ENCODE assay signal across 8 cellular contexts in genomic region chr15:73996939-73997338, GRCh38. TPM values are rescaled to one million over a fixed set of nuclear protein-coding genes. Genes with fewer than 3 reads are reported as not detected.
A peak's percentile ranks its signal among the peaks of the same experiment; 100 is the strongest.
DNase-seq lines count a peak whose midpoint lies in the region; ATAC-seq, FAIRE-seq and TF ChIP-seq lines count a peak whose summit lies in the region.

No MANE protein-coding gene starts in this region.

- DNase-seq in CD8-positive, alpha-beta memory T cell = peak in 3 of 5 donors; percentile 18 to 49 (median 41)
- peak; percentile 85 for DNase-seq in HT1080 (ENCODE audit: low read depth)
- no peak for DNase-seq in activated naive CD4-positive, alpha-beta T cell treated with anti-CD3 and anti-CD28 coated beads, Interleukin-2, amount 50 U/mL, for 72 hours (ENCODE audit: low spot score in 2 of 2)
- DNase-seq in HepG2 (ENCODE audit: low spot score) = no peak
- DNase-seq in tibial nerve (ENCODE audit: low spot score in 2 of 2) = no peak
- no peak for DNase-seq in NCI-H1417 treated with DMSO at 0.1 percent for 48 hours (lab: John Stamatoyannopoulos, UW)
- no peak for DNase-seq in activated gamma-delta T cell treated with Interleukin-2 at 50 U/mL for 16 hours
- DNase-seq in activated CD4-positive, alpha-beta T cell treated with anti-CD3 and anti-CD28 coated beads for 4 hours = no peak

- H3K4me1 ChIP-seq in CD8-positive, alpha-beta memory T cell (ENCODE audit: insufficient read depth, low read length) = peaks cover 58% of the 10 kb centered on the region
- peaks cover 34% of the 10 kb centered on the region for H3K4me1 ChIP-seq in HepG2 (ENCODE audit: insufficient read depth, low read length)
- peaks cover 0 to 82% (median 40%) of the 10 kb centered on the region in 4 donors for H3K4me1 ChIP-seq in tibial nerve

- TF ChIP-seq CTCF in HepG2 (CRISPR knock-in tag; IDR thresholded peaks at IDR 0.05) (no peak), tibial nerve (IDR thresholded peaks at IDR 0.05) (no peak)

- TF ChIP-seq POLR2A in HepG2 (IDR thresholded peaks at IDR 0.05; ENCODE audit: insufficient read depth in 1 of 2, low read depth in 2 of 2, low read length in 2 of 2) (no peak), tibial nerve (IDR thresholded peaks at IDR 0.05) (no peak)

- H3K4me2 ChIP-seq in HepG2 (ENCODE audit: low read depth, low read length) = peak overlapping the region; percentile 34

- H3K36me3 ChIP-seq in CD8-positive, alpha-beta memory T cell (ENCODE audit: insufficient read depth, low read length) = peaks cover 9% of the 10 kb centered on the region
- peaks cover 1 to 12% of the 10 kb centered on the region in 2 experiments; a peak in 4 of 5 replicates for H3K36me3 ChIP-seq in HepG2 (replicated peaks in 1 of 2; ENCODE audit: control insufficient read depth in 1 of 2, insufficient read depth in 2 of 2, low read length in 2 of 2)
- peaks cover 0 to 22% (median 0%) of the 10 kb centered on the region in 3 donors for H3K36me3 ChIP-seq in tibial nerve

- no peak overlapping the region for H3K9ac ChIP-seq in HepG2 (ENCODE audit: insufficient read depth, low read depth, low read length)

- peak overlapping the region; percentile 31 for H3K4me3 ChIP-seq in CD8-positive, alpha-beta memory T cell (ENCODE audit: low read length)
- H3K4me3 ChIP-seq in HepG2 (replicated peaks in 1 of 3; ENCODE audit: insufficient read depth in 1 of 3, low read depth in 2 of 3, low read length in 3 of 3) (no peak overlapping the region), tibial nerve (peak overlapping the region; percentile 12 to 88 (median 22))

- TF ChIP-seq EP300 in HepG2 (IDR thresholded peaks at IDR 0.05; ENCODE audit: low read depth in 2 of 2, low read length in 2 of 2) (no peak), HepG2 (CRISPR knock-in tag; IDR thresholded peaks at IDR 0.05; ENCODE audit: borderline replicate concordance) (no peak), tibial nerve (IDR thresholded peaks at IDR 0.05) (peak in 1 of 2 donors; percentile 47)

- H3K27ac ChIP-seq in CD8-positive, alpha-beta memory T cell (ENCODE audit: low read depth, low read length) = peak overlapping the region; percentile 13
- no peak overlapping the region for H3K27ac ChIP-seq in HepG2 (ENCODE audit: extremely low read length, insufficient read depth, low read length)
- H3K27ac ChIP-seq in tibial nerve = peak overlapping the region; percentile 45 to 98 (median 92)

- H2AFZ ChIP-seq in HepG2 (ENCODE audit: low read length) = no peak overlapping the region

- ATAC-seq in activated naive CD4-positive, alpha-beta T cell treated with anti-CD3 and anti-CD28 coated beads, Interleukin-2, amount 50 U/mL, for 72 hours = peak; percentile 3 to 8
- no peak for ATAC-seq in HepG2

- no peaks in the 10 kb centered on the region for H3K9me3 ChIP-seq in CD8-positive, alpha-beta memory T cell (ENCODE audit: low read length)
- H3K9me3 ChIP-seq in HepG2 (ENCODE audit: low read length) = no peaks in the 10 kb centered on the region
- H3K9me3 ChIP-seq in tibial nerve = no peaks in the 10 kb centered on the region

- no peaks in the 10 kb centered on the region for H3K9me3 Mint-ChIP-seq in CD8-positive, alpha-beta memory T cell
- H3K9me3 Mint-ChIP-seq in activated naive CD4-positive, alpha-beta T cell treated with anti-CD3 and anti-CD28 coated beads, Interleukin-2, amount 50 U/mL, for 72 hours = no peaks in the 10 kb centered on the region

- H4K20me1 ChIP-seq in HepG2 (ENCODE audit: insufficient read depth, low read length) = no peaks in the 10 kb centered on the region

- H3K79me2 ChIP-seq in HepG2 (ENCODE audit: insufficient read depth, low read length) = peaks cover 12% of the 10 kb centered on the region

- intact Hi-C loops in HepG2 (cut with micrococcal nuclease; ENCODE audit: unreplicated experiment) = no loop called here

- H3K36me3 Mint-ChIP-seq in CD8-positive, alpha-beta memory T cell = peaks cover 0 to 46% (median 7%) of the 10 kb centered on the region in 3 donors
- peaks cover 5 to 36% of the 10 kb centered on the region in 2 donors for H3K36me3 Mint-ChIP-seq in activated naive CD4-positive, alpha-beta T cell treated with anti-CD3 and anti-CD28 coated beads, Interleukin-2, amount 50 U/mL, for 72 hours

- no peaks in the 10 kb centered on the region for H3K27me3 ChIP-seq in CD8-positive, alpha-beta memory T cell (ENCODE audit: insufficient read depth, low read length, poor library complexity, severe bottlenecking)
- H3K27me3 ChIP-seq in HepG2 (ENCODE audit: control insufficient read depth in 1 of 2, insufficient read depth in 2 of 2, low read length in 2 of 2) (no peaks in the 10 kb centered on the region; a peak in 1 of 5 replicates), tibial nerve (no peaks in the 10 kb centered on the region)

- BruUV-seq in HepG2 (replicated peaks; lab: Mats Ljungman, UMichigan) = no TSS peak

- H3K27ac Mint-ChIP-seq in CD8-positive, alpha-beta memory T cell = peak overlapping the region; percentile 86 to 100 (median 96)
- peak overlapping the region; percentile 75 to 89 for H3K27ac Mint-ChIP-seq in activated naive CD4-positive, alpha-beta T cell treated with anti-CD3 and anti-CD28 coated beads, Interleukin-2, amount 50 U/mL, for 72 hours

- in situ Hi-C loops in HepG2 (cut with HindIII; ENCODE audit: extremely low pct_ligation_motif_present, low pct_unique_long_range_greater_than_20kb) = no loop called here

- H3K4me3 Mint-ChIP-seq in CD8-positive, alpha-beta memory T cell = peak overlapping the region; percentile 88 to 100 (median 98)

- no peak for FAIRE-seq in HepG2 (lab: Jason Lieb, UNC)

- no peaks in the 10 kb centered on the region for H3K27me3 Mint-ChIP-seq in CD8-positive, alpha-beta memory T cell

- POLR2A ChIA-PET in CD8-positive, alpha-beta memory T cell (lab: Charles Lee) = no interaction called here
- POLR2A ChIA-PET in HepG2 (lab: Yijun Ruan, JAX) = no interaction called here

- TF ChIP-seq RAD21 in HepG2 (CRISPR knock-in tag; IDR thresholded peaks at IDR 0.05) = no peak

- CTCF ChIA-PET in CD8-positive, alpha-beta memory T cell (lab: Charles Lee) = interaction anchor here (6.3 kb wide), 1 partner anchor 25 kb away, joined by 34 read pairs; no protein-coding TSS in a partner anchor
- CTCF ChIA-PET in HepG2 (lab: Yijun Ruan, JAX; ENCODE audit: low intra/inter-chr PET ratio, low total read pairs) = no interaction called here

- WGBS in HepG2 (ENCODE audit: low lambda C conversion rate) = 91% methylated on average over 5 of the region's 5 CpGs
- WGBS in tibial nerve, 2 donors = 25 to 27% methylated on average over 5 of the region's 5 CpGs

- peaks cover 67 to 84% (median 77%) of the 10 kb centered on the region in 3 donors for H3K4me1 Mint-ChIP-seq in CD8-positive, alpha-beta memory T cell

RNA-seq across cellular contexts. Expression of gene PML, which starts 2.4 kb away (rescaled TPM):
- total RNA-seq in CD8-positive, alpha-beta memory T cell = 10 to 100 TPM; 35.5 to 37.4 TPM
- 32.3 TPM for polyA plus RNA-seq in CD8-positive, alpha-beta memory T cell
- total RNA-seq in HT1080 (2014; rRNA removed; shearing (Covaris generic)) = 31.9 and 39.2 TPM in 2 replicates
- 42.1 and 51.0 TPM in 2 replicates for polyA plus RNA-seq in HT1080 (2015; cell fraction: cytosol; rRNA removed)
- 58.6 and 76.8 TPM in 2 replicates for polyA plus RNA-seq in HT1080 (2015; cell fraction: nucleus; rRNA removed)
- total RNA-seq in activated naive CD4-positive, alpha-beta T cell treated with anti-CD3 and anti-CD28 coated beads, Interleukin-2, amount 50 U/mL, for 72 hours = 10 to 100 TPM; 76.3 to 91.7 TPM
- total RNA-seq in HepG2 (2016; rRNA removed; fragmentation: Illumina TruSeq; extraction: Trizol) = 2.9 and 3.9 TPM in 2 replicates
- 1.4 and 1.8 TPM in 2 replicates for total RNA-seq in HepG2 (2016; cell fraction: cytosol; rRNA removed; fragmentation: Illumina TruSeq; extraction: Trizol; ENCODE audit: low read depth)
- total RNA-seq in HepG2 (2016; cell fraction: insoluble cytoplasmic fraction; rRNA removed; fragmentation: Illumina TruSeq; extraction: Trizol) = 3.0 and 4.3 TPM in 2 replicates
- total RNA-seq in HepG2 (2016; cell fraction: membrane; rRNA removed; fragmentation: Illumina TruSeq; extraction: Trizol) = 2.4 and 2.6 TPM in 2 replicates
- total RNA-seq in HepG2 (2016; cell fraction: nucleus; rRNA removed; fragmentation: Illumina TruSeq; extraction: Trizol) = 5.4 and 6.2 TPM in 2 replicates
- polyA plus RNA-seq in HepG2 (2011; rRNA removed) = 2.9 and 3.9 TPM in 2 replicates
- polyA plus RNA-seq in HepG2 (2011; cell fraction: cytosol; rRNA removed) = 1.5 and 2.7 TPM in 2 replicates
- 16.7 and 19.0 TPM in 2 replicates for polyA plus RNA-seq in HepG2 (2011; cell fraction: nucleus; rRNA removed)
- polyA plus RNA-seq in HepG2 (2012) = 8.7 and 10.3 TPM in 2 replicates
- polyA plus RNA-seq in HepG2 (2016; cell fraction: cytosol; fragmentation: Illumina TruSeq; extraction: Trizol; ENCODE audit: low read depth) = 1.5 and 1.7 TPM in 2 replicates
- 6.6 and 9.3 TPM in 2 replicates for polyA plus RNA-seq in HepG2 (2016; cell fraction: insoluble cytoplasmic fraction; fragmentation: Illumina TruSeq; extraction: Trizol; ENCODE audit: low read depth)
- polyA plus RNA-seq in HepG2 (2016; cell fraction: membrane; fragmentation: Illumina TruSeq; extraction: Trizol; ENCODE audit: low read depth) = 3.4 and 4.2 TPM in 2 replicates
- 18.1 and 20.7 TPM in 2 replicates for polyA plus RNA-seq in HepG2 (2016; cell fraction: nucleus; fragmentation: Illumina TruSeq; extraction: Trizol; ENCODE audit: insufficient read depth, low read depth)
- polyA minus RNA-seq in HepG2 (2011; rRNA and poly(A)+ RNA removed; ENCODE audit: low replicate concordance) = 11.9 and 16.2 TPM in 2 replicates
- polyA minus RNA-seq in HepG2 (2011; cell fraction: cytosol; rRNA and poly(A)+ RNA removed) = 6.8 and 10.8 TPM in 2 replicates
- 8.4 and 9.9 TPM in 2 replicates for polyA minus RNA-seq in HepG2 (2011; cell fraction: nucleus; rRNA and poly(A)+ RNA removed)
- total RNA-seq in tibial nerve = 100 to 1,000 TPM in 2 of 4 donors, 10 to 100 TPM in 2; 69.3 to 159 (median 89.4) TPM

RNA-seq across cellular contexts. Expression of gene STOML1, which starts 4.8 kb away (rescaled TPM):
- total RNA-seq in CD8-positive, alpha-beta memory T cell = 10 to 100 TPM; 13.2 to 13.3 TPM
- 8.6 TPM for polyA plus RNA-seq in CD8-positive, alpha-beta memory T cell
- 27.5 and 28.3 TPM in 2 replicates for total RNA-seq in HT1080 (2014; rRNA removed; shearing (Covaris generic))
- polyA plus RNA-seq in HT1080 (2015; cell fraction: cytosol; rRNA removed) = 8.8 and 13.8 TPM in 2 replicates
- polyA plus RNA-seq in HT1080 (2015; cell fraction: nucleus; rRNA removed) = 15.5 and 15.9 TPM in 2 replicates
- total RNA-seq in activated naive CD4-positive, alpha-beta T cell treated with anti-CD3 and anti-CD28 coated beads, Interleukin-2, amount 50 U/mL, for 72 hours = 1 to 10 TPM; 5.9 to 7.2 TPM
- total RNA-seq in HepG2 (2016; rRNA removed; fragmentation: Illumina TruSeq; extraction: Trizol) (2.7 and 3.7 TPM in 2 replicates), tibial nerve (10 to 100 TPM; 16.6 to 29.1 (median 21.5) TPM)
- total RNA-seq in HepG2 (2016; cell fraction: cytosol; rRNA removed; fragmentation: Illumina TruSeq; extraction: Trizol; ENCODE audit: low read depth) = 1.0 and 1.5 TPM in 2 replicates
- total RNA-seq in HepG2 (2016; cell fraction: insoluble cytoplasmic fraction; rRNA removed; fragmentation: Illumina TruSeq; extraction: Trizol) = 2.2 and 4.1 TPM in 2 replicates
- total RNA-seq in HepG2 (2016; cell fraction: membrane; rRNA removed; fragmentation: Illumina TruSeq; extraction: Trizol) = 2.5 TPM in 2 replicates
- 2.7 and 3.7 TPM in 2 replicates for total RNA-seq in HepG2 (2016; cell fraction: nucleus; rRNA removed; fragmentation: Illumina TruSeq; extraction: Trizol)
- polyA plus RNA-seq in HepG2 (2011; rRNA removed) = 3.5 TPM in 2 replicates
- 2.4 and 3.4 TPM in 2 replicates for polyA plus RNA-seq in HepG2 (2011; cell fraction: cytosol; rRNA removed)
- polyA plus RNA-seq in HepG2 (2011; cell fraction: nucleus; rRNA removed) = 4.3 and 5.5 TPM in 2 replicates
- 1.7 and 2.1 TPM in 2 replicates for polyA plus RNA-seq in HepG2 (2012)
- 0.77 and 1.3 TPM in 2 replicates for polyA plus RNA-seq in HepG2 (2016; cell fraction: cytosol; fragmentation: Illumina TruSeq; extraction: Trizol; ENCODE audit: low read depth)
- polyA plus RNA-seq in HepG2 (2016; cell fraction: insoluble cytoplasmic fraction; fragmentation: Illumina TruSeq; extraction: Trizol; ENCODE audit: low read depth) = 1.5 and 1.6 TPM in 2 replicates
- polyA plus RNA-seq in HepG2 (2016; cell fraction: membrane; fragmentation: Illumina TruSeq; extraction: Trizol; ENCODE audit: low read depth) = 1.4 and 1.5 TPM in 2 replicates
- polyA plus RNA-seq in HepG2 (2016; cell fraction: nucleus; fragmentation: Illumina TruSeq; extraction: Trizol; ENCODE audit: insufficient read depth, low read depth) = 5.6 and 5.8 TPM in 2 replicates
- polyA minus RNA-seq in HepG2 (2011; rRNA and poly(A)+ RNA removed; ENCODE audit: low replicate concordance) = 4.1 and 6.9 TPM in 2 replicates
- 1.6 and 1.8 TPM in 2 replicates for polyA minus RNA-seq in HepG2 (2011; cell fraction: cytosol; rRNA and poly(A)+ RNA removed)
- polyA minus RNA-seq in HepG2 (2011; cell fraction: nucleus; rRNA and poly(A)+ RNA removed) = 1.9 and 2.9 TPM in 2 replicates

Comparison
In these comparisons a context has a peak if more than half of its experiments do, and no peak if none do; other contexts are left out.
1. DNase-seq: peak in CD8-positive, alpha-beta memory T cell (3 of 5) and HT1080 (single experiment); none in activated naive CD4-positive, alpha-beta T cell treated with anti-CD3 and anti-CD28 coated beads, Interleukin-2, amount 50 U/mL, for 72 hours (0 of 2), HepG2 (single experiment), tibial nerve (0 of 2), NCI-H1417 treated with DMSO at 0.1 percent for 48 hours (single experiment), activated gamma-delta T cell treated with Interleukin-2 at 50 U/mL for 16 hours (single experiment) and activated CD4-positive, alpha-beta T cell treated with anti-CD3 and anti-CD28 coated beads for 4 hours (0 of 2).
2. H3K4me3 ChIP-seq: peak in CD8-positive, alpha-beta memory T cell (single experiment) and tibial nerve (4 of 4); none in HepG2 (0 of 3).